Comparison of ENCODE assay signal across 9 cellular contexts in the genomic region with DNA sequence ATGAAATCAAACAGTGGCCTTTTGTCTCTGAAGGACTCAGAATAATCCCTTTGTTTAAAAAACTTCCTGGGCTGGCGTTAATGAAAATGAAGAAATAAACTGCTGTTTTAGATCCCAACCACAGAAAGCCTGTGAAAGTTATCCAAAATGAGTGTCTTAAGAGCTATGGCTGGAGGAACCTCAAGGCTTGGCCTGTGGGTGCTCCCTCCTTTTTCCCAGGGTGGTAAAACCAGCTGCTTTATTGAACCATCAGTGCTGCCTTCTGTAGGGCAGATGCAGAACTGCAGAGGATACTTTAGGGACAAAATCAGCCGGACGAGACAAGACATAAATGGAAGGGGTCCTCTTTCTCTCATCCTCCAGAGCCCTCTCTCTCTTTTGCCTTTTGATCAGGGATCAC.
A peak's percentile ranks its signal among the peaks of the same experiment; 100 is the strongest.
DNase-seq lines count a peak whose midpoint lies in the region; ATAC-seq and TF ChIP-seq lines count a peak whose summit lies in the region.
"Had no signal": no experiment of that assay in that cellular context is flagged by ENCODE, and none has a peak within 500 bp of the region (broad histone marks: within the 10 kb centered on the region; RNA-seq: fewer than 3 reads in every experiment).

No MANE protein-coding gene starts in this region.

- H3K4me3 ChIP-seq in A673 (ENCODE audit: low read depth, low read length, poor library complexity, severe bottlenecking) (no peak overlapping the region), RWPE2 (ENCODE audit: severe bottlenecking) (no peak overlapping the region)
- H3K4me3 ChIP-seq: thoracic aorta had no signal

- H3K27me3 ChIP-seq in A673 (replicated peaks; ENCODE audit: insufficient read depth, low read depth, low read length, poor library complexity) (no peaks in the 10 kb centered on the region), RWPE2 (ENCODE audit: insufficient read depth, poor library complexity, severe bottlenecking) (no peaks in the 10 kb centered on the region)

- BruUV-seq in A673 (replicated peaks; lab: Mats Ljungman, UMichigan) = no TSS peak

- H3K4me1 ChIP-seq in A673 (ENCODE audit: insufficient read depth, low read length, poor library complexity, severe bottlenecking) (peaks cover 4% of the 10 kb centered on the region), RWPE2 (ENCODE audit: insufficient read depth, poor library complexity, severe bottlenecking) (peaks cover under 1% of the 10 kb centered on the region)

- CTCF ChIA-PET in A673 (lab: Charles Lee) = interaction anchor here (0.5 to 0.8 kb wide), 2 partner anchors 9 to 42 kb away, joined by 5 to 6 read pairs; no protein-coding TSS in a partner anchor

- H3K36me3 ChIP-seq in A673 (ENCODE audit: insufficient read depth, low read length, poor library complexity, severe bottlenecking) (no peaks in the 10 kb centered on the region), RWPE2 (ENCODE audit: low read depth) (peaks cover 4% of the 10 kb centered on the region)

- DNase-seq in A673 (ENCODE audit: low spot score) (peak; percentile 35), RWPE2 (ENCODE audit: low spot score) (no peak), globus pallidus (ENCODE audit: low spot score) (peak; percentile 14), GM19240 (ENCODE audit: insufficient read length, low spot score) (no peak), NCI-H2107 treated with DMSO at 0.1 percent for 48 hours (lab: John Stamatoyannopoulos, UW; ENCODE audit: unreplicated experiment) (no peak)
- no peak for DNase-seq in central memory CD4-positive, alpha-beta T cell

- no peak for ATAC-seq in RWPE2 (ENCODE audit: low read depth)
- ATAC-seq in HG02840 (IDR thresholded peaks at IDR 0.05; ENCODE audit: low FRiP score, unreplicated experiment) = no peak

- no peaks in the 10 kb centered on the region for H3K9me3 ChIP-seq in A673 (ENCODE audit: low read depth, low read length, poor library complexity, severe bottlenecking)
- H3K9me3 ChIP-seq in RWPE2 (ENCODE audit: severe bottlenecking) = no peaks in the 10 kb centered on the region
- H3K9me3 ChIP-seq: thoracic aorta had no signal

- POLR2A ChIA-PET in A673 (lab: Charles Lee; ENCODE audit: low non-redundant PET) = no interaction called here

- TF ChIP-seq CTCF in A673 (conservative IDR thresholded peaks at IDR 0.05; ENCODE audit: low read depth, low read length) (peak; percentile 58), GM12872 (IDR thresholded peaks at IDR 0.05; ENCODE audit: insufficient read depth, low read depth, low read length) (peak; percentile 66), RWPE2 (IDR thresholded peaks at IDR 0.05; ENCODE audit: poor library complexity, severe bottlenecking) (peak; percentile 24)

- no peak overlapping the region for H3K27ac ChIP-seq in A673 (ENCODE audit: low read depth, low read length, poor library complexity, severe bottlenecking)
- H3K27ac ChIP-seq in RWPE2 (ENCODE audit: poor library complexity, severe bottlenecking) = no peak overlapping the region

- intact Hi-C loops in A673 (cut with micrococcal nuclease; ENCODE audit: unreplicated experiment) = no loop called here

Comparison
In these comparisons a context has a peak if more than half of its experiments do, and no peak if none do; other contexts are left out.
1. DNase-seq: peak in A673 (single experiment) and globus pallidus (single experiment); none in RWPE2 (single experiment), central memory CD4-positive, alpha-beta T cell (single experiment), GM19240 (single experiment) and NCI-H2107 treated with DMSO at 0.1 percent for 48 hours (single experiment).
2. Peak in every context shown above with its lines, with median percentiles within 50 percentile points of each other: CTCF ChIP-seq.